ENCODE assay signal across 8 cellular contexts in genomic region chr12:49264466-49264872, GRCh38. TPM values are rescaled to one million over a fixed set of nuclear protein-coding genes. Genes with fewer than 3 reads are reported as not detected.
DNase-seq lines count a peak whose midpoint lies in the region; ATAC-seq and TF ChIP-seq lines count a peak whose summit lies in the region.

No MANE protein-coding gene starts in this region.

- peaks cover 0 to 9% of the 10 kb centered on the region in 2 donors for H3K36me3 ChIP-seq in duodenal mucosa (ENCODE audit: control insufficient read depth in 1 of 2, insufficient read depth in 2 of 2, low read length in 2 of 2)
- H3K36me3 ChIP-seq in muscle layer of colon (ENCODE audit: insufficient read depth, low read length), result no peaks in the 10 kb centered on the region
- H3K36me3 ChIP-seq in tibial artery, result peaks cover 3 to 9% (median 5%) of the 10 kb centered on the region in 3 donors

- H3K9me3 ChIP-seq in T-helper 17 cell (ENCODE audit: control insufficient read depth, low read length, poor library complexity, severe bottlenecking) (no peaks in the 10 kb centered on the region), duodenal mucosa (ENCODE audit: control insufficient read depth in 1 of 2, low read length in 2 of 2) (no peaks in the 10 kb centered on the region), muscle layer of colon (ENCODE audit: low read length) (no peaks in the 10 kb centered on the region), tibial artery (no peaks in the 10 kb centered on the region)

- H3K4me3 Mint-ChIP-seq in T-helper 17 cell, result peak overlapping the region; percentile 95

- H3K36me3 Mint-ChIP-seq in T-helper 17 cell (ENCODE audit: low read depth), result peaks cover 2% of the 10 kb centered on the region

- H3K4me3 ChIP-seq in AG04449 (ENCODE audit: low read depth, low read length) (peak overlapping the region; percentile 94), duodenal mucosa (ENCODE audit: low read depth in 1 of 2, low read length in 2 of 2) (peak overlapping the region; percentile 72 to 98), muscle layer of colon (ENCODE audit: low read depth in 1 of 2, low read length in 2 of 2) (peak overlapping the region; percentile 73 to 78), tibial artery (peak overlapping the region; percentile 90 to 95)

- H3K27me3 Mint-ChIP-seq in T-helper 17 cell, result no peaks in the 10 kb centered on the region

- CTCF ChIA-PET in AG04449 (lab: Yijun Ruan, JAX), result interaction anchor here (1.1 to 2.6 kb wide), 12 partner anchors 9 to 201 kb away, joined by 3 to 12 read pairs (median 6); partner anchors contain the start of genes TUBA1A and TUBA1B

- no peak for TF ChIP-seq CTCF in AG04449 (IDR thresholded peaks at IDR 0.05; ENCODE audit: insufficient read depth, low read length, missing control alignments)
- no peak for TF ChIP-seq CTCF in tibial artery (IDR thresholded peaks at IDR 0.05)

- intact Hi-C loops in tibial artery (cut with DNase I; ENCODE audit: low total_unique reads), result no loop called here

- no peaks in the 10 kb centered on the region for H3K27me3 ChIP-seq in duodenal mucosa (ENCODE audit: control insufficient read depth in 1 of 2, insufficient read depth in 2 of 2, low read length in 2 of 2)
- H3K27me3 ChIP-seq in muscle layer of colon (ENCODE audit: control insufficient read depth in 1 of 2, insufficient read depth in 2 of 2, low read length in 2 of 2), result no peaks in the 10 kb centered on the region
- no peaks in the 10 kb centered on the region for H3K27me3 ChIP-seq in tibial artery

- H3K4me1 ChIP-seq in duodenal mucosa (ENCODE audit: control insufficient read depth in 1 of 2, insufficient read depth in 2 of 2, low read length in 2 of 2) (peaks cover 20 to 26% of the 10 kb centered on the region in 2 donors), muscle layer of colon (ENCODE audit: insufficient read depth, low read length) (no peaks in the 10 kb centered on the region), tibial artery (peaks cover 0 to 63% (median 46%) of the 10 kb centered on the region in 4 donors)

- H3K4me1 Mint-ChIP-seq in T-helper 17 cell, result peaks cover 29% of the 10 kb centered on the region

- H3K9ac ChIP-seq in duodenal mucosa (ENCODE audit: low read depth in 1 of 2, low read length in 2 of 2) (peak overlapping the region; percentile 95 to 100), muscle layer of colon (ENCODE audit: low read length) (no peak overlapping the region)

- H3K27ac Mint-ChIP-seq in T-helper 17 cell, result peak overlapping the region; percentile 94

- peak overlapping the region; percentile 76 for H3K27ac ChIP-seq in duodenal mucosa (ENCODE audit: low read depth, low read length)
- peak overlapping the region; percentile 91 for H3K27ac ChIP-seq in muscle layer of colon (ENCODE audit: low read depth, low read length)
- H3K27ac ChIP-seq in tibial artery, result peak overlapping the region; percentile 93 to 98

- ATAC-seq in GM18867 (IDR thresholded peaks at IDR 0.05; ENCODE audit: unreplicated experiment), result peak; percentile 29
- peak; percentile 26 for ATAC-seq in HG03045 (IDR thresholded peaks at IDR 0.05; ENCODE audit: unreplicated experiment)
- ATAC-seq in T-helper 17 cell, result peak; percentile 59

- POLR2A ChIA-PET in AG04449 (lab: Yijun Ruan, JAX), result interaction anchor here (0.6 to 3.9 kb wide), 4 partner anchors 9 to 348 kb away, joined by 4 to 21 read pairs (median 6); partner anchors contain the start of genes TUBA1A and TUBA1B

- DNase-seq in AG04449 (ENCODE audit: low read depth, low spot score) (no peak), T-helper 17 cell (peak; percentile 14 to 44 (median 42)), tibial artery (no peak), NCI-H446 (lab: John Stamatoyannopoulos, UW) (no peak)

RNA-seq across cellular contexts. Expression of gene TUBA1C, which starts 0.4 kb away (rescaled TPM):
- total RNA-seq in T-helper 17 cell, result 10 to 100 TPM; 49.7 to 66.7 TPM

RNA-seq across cellular contexts. Expression of gene PRPH, which starts 30.5 kb away (rescaled TPM):
- total RNA-seq in T-helper 17 cell, result not detected

RNA-seq across cellular contexts. Expression of gene TROAP, which starts 58.6 kb away (rescaled TPM):
- under 1 TPM in 1 of 2 donors, not detected in 1; 0.55 TPM for total RNA-seq in T-helper 17 cell

Comparison
In these comparisons a context has a peak if more than half of its experiments do, and no peak if none do; other contexts are left out.
1. DNase-seq: peak in T-helper 17 cell (3 of 3); none in AG04449 (single experiment), tibial artery (0 of 2) and NCI-H446 (0 of 2).
2. Peak in every context shown above with its lines, with median percentiles within 50 percentile points of each other: H3K4me3 ChIP-seq, ATAC-seq and H3K27ac ChIP-seq.